In genomic region chr6:69816017-69816416, GRCh38 we compare ENCODE assay signal across 1 cellular context.
TF ChIP-seq lines count a peak whose summit lies in the region.

No MANE protein-coding gene starts in this region.

TF ChIP-seq in K562, 482 proteins besides CTCF, POLR2A, EP300 and RAD21:
- no peak for TF ChIP-seq CBX2 (IDR thresholded peaks at IDR 0.05; ENCODE audit: insufficient read depth, low read length, poor library complexity, severe bottlenecking)
- TF ChIP-seq ZC3H4 (CRISPR knock-in tag; IDR thresholded peaks at IDR 0.05; ENCODE audit: borderline replicate concordance): no peak
- TF ChIP-seq ZNF512 (tag; IDR thresholded peaks at IDR 0.05): no peak
- no peak for TF ChIP-seq CHD4 (IDR thresholded peaks at IDR 0.05; ENCODE audit: insufficient read depth, insufficient replicate concordance, low read depth, low read length, poor library complexity, severe bottlenecking)
- no peak for TF ChIP-seq NELFE (IDR thresholded peaks at IDR 0.05; ENCODE audit: insufficient read depth, insufficient read length)
- no peak for TF ChIP-seq SIN3B (IDR thresholded peaks at IDR 0.05; ENCODE audit: low read depth)
- no peak for TF ChIP-seq GABPB1 (CRISPR knock-in tag; IDR thresholded peaks at IDR 0.05)
- no peak for TF ChIP-seq DPF2 (IDR thresholded peaks at IDR 0.05)
- TF ChIP-seq MNT (conservative IDR thresholded peaks at IDR 0.05): no peak
- no peak for TF ChIP-seq ZNF3 (CRISPR knock-in tag; IDR thresholded peaks at IDR 0.05)
- no peak for TF ChIP-seq LEF1 (IDR thresholded peaks at IDR 0.05)
- TF ChIP-seq RB1 (IDR thresholded peaks at IDR 0.05; ENCODE audit: low read depth): no peak
- TF ChIP-seq RBM22 (IDR thresholded peaks at IDR 0.05; ENCODE audit: low read depth, low read length, poor library complexity, severe bottlenecking): no peak
- no peak for TF ChIP-seq MED1 (CRISPR knock-in tag; IDR thresholded peaks at IDR 0.05; ENCODE audit: borderline replicate concordance)
- TF ChIP-seq ZNF778 (CRISPR knock-in tag; IDR thresholded peaks at IDR 0.05): no peak
- TF ChIP-seq ZNF75A (CRISPR knock-in tag; IDR thresholded peaks at IDR 0.05): no peak
- TF ChIP-seq FOXJ2 (tag; IDR thresholded peaks at IDR 0.05): no peak
